ENCODE assay signal across 8 cellular contexts in genomic region chr2:120520929-120521912, GRCh38.
DNase-seq lines count a peak whose midpoint lies in the region; ATAC-seq and TF ChIP-seq lines count a peak whose summit lies in the region.

No MANE protein-coding gene starts in this region.

- H3K36me3 Mint-ChIP-seq in neural crest cell (ENCODE audit: low read depth), result no peaks in the 10 kb centered on the region

- H3K27ac ChIP-seq in HL-60 (replicated peaks), result no peak overlapping the region

- H3K4me3 ChIP-seq in HL-60 (replicated peaks; ENCODE audit: insufficient read depth, low read length), result no peak overlapping the region
- no peak overlapping the region for H3K4me3 ChIP-seq in epithelial cell of esophagus (ENCODE audit: low read length)

- no peaks in the 10 kb centered on the region for H3K9me3 Mint-ChIP-seq in neural crest cell

- H3K4me3 Mint-ChIP-seq in neural crest cell, result no peak overlapping the region

- H3K27ac Mint-ChIP-seq in neural crest cell (ENCODE audit: unreplicated experiment), result no peak overlapping the region

- TF ChIP-seq CTCF in HL-60 (IDR thresholded peaks at IDR 0.05; ENCODE audit: insufficient read depth, low read length), result peak; percentile 87
- TF ChIP-seq CTCF in epithelial cell of esophagus (IDR thresholded peaks at IDR 0.05; ENCODE audit: insufficient read depth, low read depth, low read length, missing control alignments), result peak; percentile 95
- TF ChIP-seq CTCF in neural crest cell (conservative IDR thresholded peaks at IDR 0.05), result peak; percentile 77

- DNase-seq in DMS79 (lab: John Stamatoyannopoulos, UW), result peak; percentile 7
- DNase-seq in DMS79 treated with DMSO at 0.1 percent for 48 hours (lab: John Stamatoyannopoulos, UW), result no peak
- peak in 1 of 2 experiments; percentile 25 for DNase-seq in HL-60 (ENCODE audit: low read depth in 1 of 2, low spot score in 1 of 2)
- peak; percentile 22 for DNase-seq in SHP77 treated with DMSO at 0.1 percent for 48 hours (lab: John Stamatoyannopoulos, UW)
- DNase-seq in epithelial cell of esophagus (ENCODE audit: low read depth), result peak; percentile 59
- DNase-seq in neural crest cell (ENCODE audit: low read depth, low spot score), result peak; percentile 61
- DNase-seq in activated CD4-positive, CD25-positive, alpha-beta regulatory T cell (lab: John Stamatoyannopoulos, UW), result no peak

- peaks cover 16% of the 10 kb centered on the region for H3K27me3 ChIP-seq in HL-60 (ENCODE audit: insufficient read depth, poor library complexity, severe bottlenecking)

- no peak for ATAC-seq in HG02678 (IDR thresholded peaks at IDR 0.05; ENCODE audit: unreplicated experiment)

- H3K27me3 Mint-ChIP-seq in neural crest cell (ENCODE audit: low read depth), result peaks cover 31% of the 10 kb centered on the region

- H3K4me1 Mint-ChIP-seq in neural crest cell, result peaks cover 15% of the 10 kb centered on the region

Comparison
In these comparisons a context has a peak if more than half of its experiments do, and no peak if none do; other contexts are left out.
1. DNase-seq: peak in DMS79 (single experiment), SHP77 treated with DMSO at 0.1 percent for 48 hours (single experiment), epithelial cell of esophagus (single experiment) and neural crest cell (single experiment); none in DMS79 treated with DMSO at 0.1 percent for 48 hours (single experiment) and activated CD4-positive, CD25-positive, alpha-beta regulatory T cell (0 of 4).
2. Peak in every context shown above with its lines, with median percentiles within 50 percentile points of each other: CTCF ChIP-seq.